Comparison of ENCODE assay signal across 18 cellular contexts in the genomic region with DNA sequence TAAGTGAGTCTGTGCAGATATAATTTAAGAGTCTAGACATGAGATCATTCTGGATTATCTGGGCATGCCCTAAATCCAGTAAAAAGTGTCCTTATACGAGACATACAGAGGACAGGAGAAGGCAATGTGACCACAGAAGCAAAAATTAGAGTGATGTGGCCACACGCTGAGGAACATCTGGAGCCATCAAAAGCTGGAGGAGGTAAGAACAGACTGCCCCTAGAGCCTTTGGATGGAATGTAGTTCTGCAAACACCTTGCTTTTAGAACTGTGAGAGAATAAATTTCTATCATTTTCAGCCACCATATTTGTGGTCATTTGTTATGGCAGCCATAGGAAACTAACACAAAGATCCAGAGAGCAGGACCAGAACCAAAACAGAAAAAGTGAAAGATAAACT. TPM values are rescaled to one million over a fixed set of nuclear protein-coding genes. Genes with fewer than 3 reads are reported as not detected.
DNase-seq lines count a peak whose midpoint lies in the region; ATAC-seq and TF ChIP-seq lines count a peak whose summit lies in the region.
"Had no signal": no experiment of that assay in that cellular context is flagged by ENCODE, and none has a peak within 500 bp of the region (broad histone marks: within the 10 kb centered on the region; RNA-seq: fewer than 3 reads in every experiment).

No MANE protein-coding gene starts in this region.

- ATAC-seq in left cardiac atrium = no peak
- ATAC-seq in gastrocnemius medialis = no peak
- ATAC-seq: K562 had no signal

- no peak for TF ChIP-seq POLR2A in esophagus squamous epithelium (IDR thresholded peaks at IDR 0.05)
- no peak for TF ChIP-seq POLR2A in gastrocnemius medialis (IDR thresholded peaks at IDR 0.05)

- no peak overlapping the region for H3K27ac ChIP-seq in cardiac muscle cell
- H3K27ac ChIP-seq in esophagus squamous epithelium = peak overlapping the region in 3 of 4 donors; percentile 16 to 21 (median 18)
- H3K27ac ChIP-seq in subcutaneous abdominal adipose tissue (ENCODE audit: low read depth, low read length) = peak overlapping the region; percentile 88
- H3K27ac ChIP-seq in gastrocnemius medialis = peak overlapping the region in 2 of 4 donors; percentile 17 to 40
- H3K27ac ChIP-seq in ascending aorta = peak overlapping the region in 1 of 2 donors; percentile 48
- H3K27ac ChIP-seq: GM23248 had no signal

- intact Hi-C loops in left cardiac atrium (cut with DNase I) = no loop called here
- intact Hi-C loops in esophagus squamous epithelium (cut with DNase I) = no loop called here
- intact Hi-C loops in gastrocnemius medialis (cut with DNase I; ENCODE audit: low total_unique reads) = no loop called here
- intact Hi-C loops in ascending aorta (cut with DNase I) = no loop called here

- H3K27me3 ChIP-seq in cardiac muscle cell (no peaks in the 10 kb centered on the region), esophagus squamous epithelium (no peaks in the 10 kb centered on the region), subcutaneous abdominal adipose tissue (ENCODE audit: control insufficient read depth in 5 of 5, insufficient read depth in 4 of 5, low read length in 5 of 5) (no peaks in the 10 kb centered on the region), gastrocnemius medialis (no peaks in the 10 kb centered on the region), ascending aorta (no peaks in the 10 kb centered on the region)

- H3K4me1 ChIP-seq in cardiac muscle cell (ENCODE audit: low read depth) (no peaks in the 10 kb centered on the region), esophagus squamous epithelium (peaks cover 0 to 41% (median 26%) of the 10 kb centered on the region in 3 donors), subcutaneous abdominal adipose tissue (ENCODE audit: control insufficient read depth in 5 of 5, insufficient read depth in 5 of 5, low read length in 5 of 5) (peaks cover 0 to 67% (median 51%) of the 10 kb centered on the region in 5 donors), gastrocnemius medialis (peaks cover 0 to 5% of the 10 kb centered on the region in 2 donors), ascending aorta (peaks cover 0 to 22% of the 10 kb centered on the region in 2 donors)

- no peaks in the 10 kb centered on the region for H3K36me3 ChIP-seq in cardiac muscle cell
- no peaks in the 10 kb centered on the region for H3K36me3 ChIP-seq in esophagus squamous epithelium
- no peaks in the 10 kb centered on the region for H3K36me3 ChIP-seq in subcutaneous abdominal adipose tissue (ENCODE audit: control insufficient read depth in 5 of 5, insufficient read depth in 5 of 5, low read length in 5 of 5)
- no peaks in the 10 kb centered on the region for H3K36me3 ChIP-seq in gastrocnemius medialis
- no peaks in the 10 kb centered on the region for H3K36me3 ChIP-seq in ascending aorta

- no peaks in the 10 kb centered on the region for H3K9me3 ChIP-seq in cardiac muscle cell (ENCODE audit: low read depth)
- H3K9me3 ChIP-seq in esophagus squamous epithelium = no peaks in the 10 kb centered on the region
- H3K9me3 ChIP-seq in subcutaneous abdominal adipose tissue (ENCODE audit: control insufficient read depth in 5 of 5, low read length in 5 of 5) = no peaks in the 10 kb centered on the region
- no peaks in the 10 kb centered on the region for H3K9me3 ChIP-seq in gastrocnemius medialis
- H3K9me3 ChIP-seq in ascending aorta = no peaks in the 10 kb centered on the region

- H3K9ac ChIP-seq in subcutaneous abdominal adipose tissue (ENCODE audit: low read length in 5 of 5) = peak overlapping the region in 1 of 5 donors; percentile 23
- H3K9ac ChIP-seq: GM23248 had no signal

- TF ChIP-seq CTCF in cardiac muscle cell (IDR thresholded peaks at IDR 0.05; ENCODE audit: low read depth, low read length) (peak; percentile 5), esophagus squamous epithelium (IDR thresholded peaks at IDR 0.05) (no peak), gastrocnemius medialis (IDR thresholded peaks at IDR 0.05 in 4 of 5, conservative IDR thresholded peaks at IDR 0.05 in 1 of 5) (no peak), ascending aorta (IDR thresholded peaks at IDR 0.05) (no peak)

- H3K4me3 ChIP-seq in cardiac muscle cell (no peak overlapping the region), esophagus squamous epithelium (no peak overlapping the region), subcutaneous abdominal adipose tissue (ENCODE audit: low read depth in 1 of 5, low read length in 5 of 5) (peak overlapping the region in 2 of 5 donors; percentile 7 to 37), gastrocnemius medialis (no peak overlapping the region), ascending aorta (no peak overlapping the region)
- H3K4me3 ChIP-seq: GM23248, K562 had no signal

- WGBS in esophagus squamous epithelium, 2 donors = 69 to 84% methylated on average over 2 of the region's 2 CpGs

- in situ Hi-C loops in gastrocnemius medialis (cut with MboI; ENCODE audit: low sequenced_read_pairs in 4 of 4) = no loop called here

- no peak for DNase-seq in cardiac muscle cell (ENCODE audit: low read depth in 1 of 2, low spot score in 1 of 2)
- DNase-seq in left cardiac atrium = no peak
- DNase-seq in MV-4-11 (lab: John Stamatoyannopoulos, UW) = peak; percentile 33
- no peak for DNase-seq in esophagus squamous epithelium (lab: John Stamatoyannopoulos, UW)
- DNase-seq in gastrocnemius medialis = no peak
- no peak for DNase-seq in NCI-H2029 (lab: John Stamatoyannopoulos, UW)
- no peak for DNase-seq in ascending aorta (ENCODE audit: low spot score in 2 of 2)
- DNase-seq: 8988T, C1 segment of cervical spinal cord, DND-41, GDM1, GM23248, NCI-H1105 treated with DMSO at 0.1 percent for 48 hours, NCI-H1694 treated with DMSO at 0.1 percent for 48 hours, NCI-H524 treated with DMSO at 0.1 percent for 48 hours, SHP77 treated with DMSO at 0.1 percent for 48 hours had no signal

RNA-seq across cellular contexts. Expression of gene CD200, which starts 41.0 kb away (rescaled TPM):
- total RNA-seq in cardiac muscle cell (5.4 and 6.9 TPM in 2 replicates), left cardiac atrium (1 to 10 TPM; 5.8 to 6.7 TPM), esophagus squamous epithelium (1 to 10 TPM in 3 of 4 donors, under 1 TPM in 1; 0.27 to 8.4 (median 1.4) TPM), gastrocnemius medialis (under 1 TPM; 0.27 to 0.76 (median 0.36) TPM), ascending aorta (3.6 TPM)
- 6.3 and 11.6 TPM in 2 replicates for polyA plus RNA-seq in cardiac muscle cell
- total RNA-seq: GM23248 had no signal
- polyA plus RNA-seq: K562 had no signal
